1 cellular context compared by ENCODE assay signal in the genomic region with DNA sequence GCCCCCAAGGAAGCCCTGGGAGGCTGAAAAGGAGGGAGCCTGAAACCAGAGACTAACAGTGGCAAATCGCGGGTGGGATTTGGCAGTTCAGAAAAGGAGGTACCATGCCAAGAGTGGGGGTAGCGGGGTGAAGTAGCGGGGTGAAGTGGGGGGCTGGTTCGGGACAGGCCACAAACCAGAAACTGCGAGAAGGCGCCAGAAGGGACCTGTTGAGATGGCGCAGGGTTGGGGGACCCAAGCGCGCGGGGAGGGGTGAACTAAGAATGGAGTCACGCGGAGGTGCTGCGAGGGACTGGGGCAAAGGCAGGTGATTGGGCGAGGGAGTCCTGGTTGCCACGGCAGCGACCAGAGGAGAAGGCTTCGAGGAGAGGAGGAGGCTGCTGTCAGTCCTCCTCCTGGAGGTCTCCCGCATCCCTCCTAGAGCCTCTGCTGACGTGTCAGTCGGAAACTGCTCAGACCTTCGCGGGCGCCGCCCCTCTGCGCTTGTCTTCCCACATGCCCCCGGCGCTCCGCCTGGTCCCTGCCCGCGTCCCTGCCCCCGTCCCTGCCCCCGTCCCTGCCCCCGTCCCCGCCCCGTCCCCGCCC.
TF ChIP-seq lines count a peak whose summit lies in the region.

No MANE protein-coding gene starts in this region.

TF ChIP-seq in K562, 482 proteins besides CTCF, POLR2A, EP300 and RAD21 (continued from another document):
- TF ChIP-seq, protein P1, sequence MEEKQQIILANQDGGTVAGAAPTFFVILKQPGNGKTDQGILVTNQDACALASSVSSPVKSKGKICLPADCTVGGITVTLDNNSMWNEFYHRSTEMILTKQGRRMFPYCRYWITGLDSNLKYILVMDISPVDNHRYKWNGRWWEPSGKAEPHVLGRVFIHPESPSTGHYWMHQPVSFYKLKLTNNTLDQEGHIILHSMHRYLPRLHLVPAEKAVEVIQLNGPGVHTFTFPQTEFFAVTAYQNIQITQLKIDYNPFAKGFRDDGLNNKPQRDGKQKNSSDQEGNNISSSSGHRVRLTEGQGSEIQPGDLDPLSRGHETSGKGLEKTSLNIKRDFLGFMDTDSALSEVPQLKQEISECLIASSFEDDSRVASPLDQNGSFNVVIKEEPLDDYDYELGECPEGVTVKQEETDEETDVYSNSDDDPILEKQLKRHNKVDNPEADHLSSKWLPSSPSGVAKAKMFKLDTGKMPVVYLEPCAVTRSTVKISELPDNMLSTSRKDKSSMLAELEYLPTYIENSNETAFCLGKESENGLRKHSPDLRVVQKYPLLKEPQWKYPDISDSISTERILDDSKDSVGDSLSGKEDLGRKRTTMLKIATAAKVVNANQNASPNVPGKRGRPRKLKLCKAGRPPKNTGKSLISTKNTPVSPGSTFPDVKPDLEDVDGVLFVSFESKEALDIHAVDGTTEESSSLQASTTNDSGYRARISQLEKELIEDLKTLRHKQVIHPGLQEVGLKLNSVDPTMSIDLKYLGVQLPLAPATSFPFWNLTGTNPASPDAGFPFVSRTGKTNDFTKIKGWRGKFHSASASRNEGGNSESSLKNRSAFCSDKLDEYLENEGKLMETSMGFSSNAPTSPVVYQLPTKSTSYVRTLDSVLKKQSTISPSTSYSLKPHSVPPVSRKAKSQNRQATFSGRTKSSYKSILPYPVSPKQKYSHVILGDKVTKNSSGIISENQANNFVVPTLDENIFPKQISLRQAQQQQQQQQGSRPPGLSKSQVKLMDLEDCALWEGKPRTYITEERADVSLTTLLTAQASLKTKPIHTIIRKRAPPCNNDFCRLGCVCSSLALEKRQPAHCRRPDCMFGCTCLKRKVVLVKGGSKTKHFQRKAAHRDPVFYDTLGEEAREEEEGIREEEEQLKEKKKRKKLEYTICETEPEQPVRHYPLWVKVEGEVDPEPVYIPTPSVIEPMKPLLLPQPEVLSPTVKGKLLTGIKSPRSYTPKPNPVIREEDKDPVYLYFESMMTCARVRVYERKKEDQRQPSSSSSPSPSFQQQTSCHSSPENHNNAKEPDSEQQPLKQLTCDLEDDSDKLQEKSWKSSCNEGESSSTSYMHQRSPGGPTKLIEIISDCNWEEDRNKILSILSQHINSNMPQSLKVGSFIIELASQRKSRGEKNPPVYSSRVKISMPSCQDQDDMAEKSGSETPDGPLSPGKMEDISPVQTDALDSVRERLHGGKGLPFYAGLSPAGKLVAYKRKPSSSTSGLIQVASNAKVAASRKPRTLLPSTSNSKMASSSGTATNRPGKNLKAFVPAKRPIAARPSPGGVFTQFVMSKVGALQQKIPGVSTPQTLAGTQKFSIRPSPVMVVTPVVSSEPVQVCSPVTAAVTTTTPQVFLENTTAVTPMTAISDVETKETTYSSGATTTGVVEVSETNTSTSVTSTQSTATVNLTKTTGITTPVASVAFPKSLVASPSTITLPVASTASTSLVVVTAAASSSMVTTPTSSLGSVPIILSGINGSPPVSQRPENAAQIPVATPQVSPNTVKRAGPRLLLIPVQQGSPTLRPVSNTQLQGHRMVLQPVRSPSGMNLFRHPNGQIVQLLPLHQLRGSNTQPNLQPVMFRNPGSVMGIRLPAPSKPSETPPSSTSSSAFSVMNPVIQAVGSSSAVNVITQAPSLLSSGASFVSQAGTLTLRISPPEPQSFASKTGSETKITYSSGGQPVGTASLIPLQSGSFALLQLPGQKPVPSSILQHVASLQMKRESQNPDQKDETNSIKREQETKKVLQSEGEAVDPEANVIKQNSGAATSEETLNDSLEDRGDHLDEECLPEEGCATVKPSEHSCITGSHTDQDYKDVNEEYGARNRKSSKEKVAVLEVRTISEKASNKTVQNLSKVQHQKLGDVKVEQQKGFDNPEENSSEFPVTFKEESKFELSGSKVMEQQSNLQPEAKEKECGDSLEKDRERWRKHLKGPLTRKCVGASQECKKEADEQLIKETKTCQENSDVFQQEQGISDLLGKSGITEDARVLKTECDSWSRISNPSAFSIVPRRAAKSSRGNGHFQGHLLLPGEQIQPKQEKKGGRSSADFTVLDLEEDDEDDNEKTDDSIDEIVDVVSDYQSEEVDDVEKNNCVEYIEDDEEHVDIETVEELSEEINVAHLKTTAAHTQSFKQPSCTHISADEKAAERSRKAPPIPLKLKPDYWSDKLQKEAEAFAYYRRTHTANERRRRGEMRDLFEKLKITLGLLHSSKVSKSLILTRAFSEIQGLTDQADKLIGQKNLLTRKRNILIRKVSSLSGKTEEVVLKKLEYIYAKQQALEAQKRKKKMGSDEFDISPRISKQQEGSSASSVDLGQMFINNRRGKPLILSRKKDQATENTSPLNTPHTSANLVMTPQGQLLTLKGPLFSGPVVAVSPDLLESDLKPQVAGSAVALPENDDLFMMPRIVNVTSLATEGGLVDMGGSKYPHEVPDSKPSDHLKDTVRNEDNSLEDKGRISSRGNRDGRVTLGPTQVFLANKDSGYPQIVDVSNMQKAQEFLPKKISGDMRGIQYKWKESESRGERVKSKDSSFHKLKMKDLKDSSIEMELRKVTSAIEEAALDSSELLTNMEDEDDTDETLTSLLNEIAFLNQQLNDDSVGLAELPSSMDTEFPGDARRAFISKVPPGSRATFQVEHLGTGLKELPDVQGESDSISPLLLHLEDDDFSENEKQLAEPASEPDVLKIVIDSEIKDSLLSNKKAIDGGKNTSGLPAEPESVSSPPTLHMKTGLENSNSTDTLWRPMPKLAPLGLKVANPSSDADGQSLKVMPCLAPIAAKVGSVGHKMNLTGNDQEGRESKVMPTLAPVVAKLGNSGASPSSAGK (IDR thresholded peaks at IDR 0.05), result peak; percentile 71
- TF ChIP-seq NCOA4 (IDR thresholded peaks at IDR 0.05; ENCODE audit: partially characterized antibody), result no peak
TF ChIP-seq in K562: peak in this region for 45.
